Comparison of ENCODE assay signal across 23 cellular contexts in the genomic region with DNA sequence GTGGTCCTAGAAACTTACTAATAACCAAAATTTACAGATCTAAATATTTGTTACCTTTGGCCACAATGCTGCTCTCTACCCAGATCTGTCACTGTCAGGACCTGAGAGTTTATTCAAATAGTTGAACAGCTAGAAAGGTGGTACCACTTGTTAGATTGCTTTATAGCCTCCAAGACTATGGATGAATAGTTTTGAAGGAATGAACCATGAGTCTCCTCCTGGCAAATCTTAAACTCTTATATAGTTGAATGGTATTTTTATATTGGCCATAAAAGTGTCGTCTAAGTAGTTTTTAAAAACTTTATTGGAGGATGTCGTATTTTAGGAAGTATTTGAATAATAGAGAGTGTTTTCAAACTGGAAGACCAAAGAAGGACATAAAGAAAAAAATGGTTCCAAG.
DNase-seq lines count a peak whose midpoint lies in the region; FAIRE-seq and TF ChIP-seq lines count a peak whose summit lies in the region.
"Had no signal": no experiment of that assay in that cellular context is flagged by ENCODE, and none has a peak within 500 bp of the region (broad histone marks: within the 10 kb centered on the region; RNA-seq: fewer than 3 reads in every experiment).

No MANE protein-coding gene starts in this region.

- TF ChIP-seq CTCF in BJ (IDR thresholded peaks at IDR 0.05; ENCODE audit: insufficient read depth, low read depth, low read length) (no peak), HFFc6 (IDR thresholded peaks at IDR 0.05) (no peak), astrocyte (IDR thresholded peaks at IDR 0.05; ENCODE audit: insufficient read depth, low read depth, low read length) (no peak)

- H3K27me3 ChIP-seq in BJ (ENCODE audit: control insufficient read depth, insufficient read depth, low read length) (no peaks in the 10 kb centered on the region), astrocyte (ENCODE audit: insufficient read depth, low read length) (no peaks in the 10 kb centered on the region)
- H3K27me3 ChIP-seq: BLaER1 had no signal

- H3K9ac ChIP-seq in astrocyte (ENCODE audit: low read length) = no peak overlapping the region
- H3K9ac ChIP-seq: BLaER1, GM23248 had no signal

- no peaks in the 10 kb centered on the region for H3K9me3 Mint-ChIP-seq in HFFc6
- no peaks in the 10 kb centered on the region for H3K9me3 Mint-ChIP-seq in astrocyte (ENCODE audit: unreplicated experiment)
- H3K9me3 Mint-ChIP-seq: CD4-positive, CD25-positive, alpha-beta regulatory T cell; CD8-positive, alpha-beta T cell had no signal

- no peak overlapping the region for H2AFZ ChIP-seq in astrocyte (ENCODE audit: low read depth, low read length)
- H2AFZ ChIP-seq: GM23248 had no signal

- H3K36me3 ChIP-seq in BJ (ENCODE audit: control insufficient read depth, insufficient read depth, low read length) (no peaks in the 10 kb centered on the region), astrocyte (ENCODE audit: insufficient read depth, low read length) (no peaks in the 10 kb centered on the region)
- H3K36me3 ChIP-seq: BLaER1 had no signal

- no peaks in the 10 kb centered on the region for H3K9me3 ChIP-seq in astrocyte (ENCODE audit: insufficient read depth, low read depth, low read length)
- H3K9me3 ChIP-seq: A549, Caco-2 had no signal

- H3K27me3 Mint-ChIP-seq in HFFc6 (ENCODE audit: insufficient read depth) = no peaks in the 10 kb centered on the region
- H3K27me3 Mint-ChIP-seq in astrocyte (ENCODE audit: low read depth, unreplicated experiment) = no peaks in the 10 kb centered on the region

- CTCF ChIA-PET in BJ (lab: Yijun Ruan, JAX) = interaction anchor here (0.6 kb wide), 2 partner anchors 8 to 241 kb away, joined by 3 read pairs; no protein-coding TSS in a partner anchor

- H4K20me1 ChIP-seq in astrocyte (ENCODE audit: insufficient read depth, low read length) = no peaks in the 10 kb centered on the region
- H4K20me1 ChIP-seq: BLaER1 had no signal

- peak; percentile 26 for FAIRE-seq in astrocyte (lab: Jason Lieb, UNC)
- FAIRE-seq: A549, D721Med, GM12892, H1 had no signal

- no peak overlapping the region for H3K27ac ChIP-seq in astrocyte (ENCODE audit: low read depth, low read length)
- H3K27ac ChIP-seq: A549, BLaER1, C4-2B, GM23248 had no signal

- POLR2A ChIA-PET in BJ (lab: Charles Lee) = no interaction called here

- H3K36me3 Mint-ChIP-seq in HFFc6 (ENCODE audit: low read depth) (peaks cover 5% of the 10 kb centered on the region; the same call in 1 of the 2 replicates), astrocyte (ENCODE audit: low read depth, unreplicated experiment) (no peaks in the 10 kb centered on the region)
- H3K36me3 Mint-ChIP-seq: CD4-positive, CD25-positive, alpha-beta regulatory T cell; CD8-positive, alpha-beta T cell had no signal

- no peaks in the 10 kb centered on the region for H3K79me2 ChIP-seq in astrocyte (ENCODE audit: insufficient read depth, low read length)

- H3K4me2 ChIP-seq in astrocyte (ENCODE audit: low read length) = no peak overlapping the region
- H3K4me2 ChIP-seq: A549, BLaER1 had no signal

- DNase-seq in BJ (ENCODE audit: low read depth) = peak; percentile 59
- peak; percentile 20 for DNase-seq in HFFc6
- no peak for DNase-seq in astrocyte (ENCODE audit: low read depth)
- DNase-seq in inferior parietal cortex (ENCODE audit: extremely low spot score) = no peak
- no peak for DNase-seq in superior temporal gyrus (ENCODE audit: extremely low spot score)
- DNase-seq in KG1 (lab: John Stamatoyannopoulos, UW) = no peak
- DNase-seq: 8988T; ACHN; Caco-2; CD4-positive, CD25-positive, alpha-beta regulatory T cell; CD8-positive, alpha-beta T cell; DMS 273 treated with DMSO at 0.1 percent for 48 hours; DMS79; GF-D8; GM23248; H7; HCEC 1CT had no signal

- H3K27ac Mint-ChIP-seq in HFFc6 (peak overlapping the region; percentile 15; the same call in 1 of the 2 replicates), astrocyte (ENCODE audit: unreplicated experiment) (no peak overlapping the region)
- H3K27ac Mint-ChIP-seq: CD4-positive, CD25-positive, alpha-beta regulatory T cell; CD8-positive, alpha-beta T cell had no signal

- H3K4me1 Mint-ChIP-seq in HFFc6 (ENCODE audit: low read depth) (peaks cover 10% of the 10 kb centered on the region), astrocyte (ENCODE audit: low read depth, unreplicated experiment) (no peaks in the 10 kb centered on the region)
- H3K4me1 Mint-ChIP-seq: CD4-positive, CD25-positive, alpha-beta regulatory T cell had no signal

- H3K4me3 Mint-ChIP-seq in HFFc6 (no peak overlapping the region), astrocyte (ENCODE audit: unreplicated experiment) (no peak overlapping the region)
- H3K4me3 Mint-ChIP-seq: CD4-positive, CD25-positive, alpha-beta regulatory T cell; CD8-positive, alpha-beta T cell had no signal

- H3K4me3 ChIP-seq in BJ (ENCODE audit: low read depth, low read length) (no peak overlapping the region), astrocyte (ENCODE audit: insufficient read depth, low read depth, low read length) (no peak overlapping the region)
- H3K4me3 ChIP-seq: A549, BLaER1, GM23248 had no signal

- H3K4me1 ChIP-seq in astrocyte (ENCODE audit: insufficient read depth, low read length) = no peaks in the 10 kb centered on the region
- H3K4me1 ChIP-seq: A549, Caco-2 had no signal

Comparison
In these comparisons a context has a peak if more than half of its experiments do, and no peak if none do; other contexts are left out.
1. DNase-seq: peak in BJ (single experiment) and HFFc6 (single experiment); none in astrocyte (single experiment), inferior parietal cortex (single experiment), superior temporal gyrus (single experiment) and KG1 (single experiment).